Comparison of ENCODE assay signal across 13 cellular contexts in the genomic region with DNA sequence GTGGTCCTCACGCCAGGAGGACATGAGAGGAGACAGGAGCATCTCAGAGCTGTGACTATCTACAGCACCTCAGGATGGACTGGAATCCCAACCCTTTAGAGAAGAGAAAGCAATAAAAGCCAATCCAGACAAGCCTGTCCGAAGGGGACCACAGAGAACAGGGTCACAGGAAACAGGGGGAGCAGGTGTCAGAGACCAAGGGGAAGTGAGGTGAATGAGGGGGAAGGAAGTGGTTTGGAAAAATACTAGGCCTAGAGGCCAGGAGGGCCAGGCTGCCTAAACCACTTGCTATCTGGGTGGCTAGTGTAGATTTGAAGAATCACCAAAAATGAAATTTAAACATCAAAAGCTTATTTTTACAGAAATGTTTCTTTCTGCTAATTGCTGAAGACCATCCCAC. TPM values are rescaled to one million over a fixed set of nuclear protein-coding genes. Genes with fewer than 3 reads are reported as not detected.
DNase-seq lines count a peak whose midpoint lies in the region; ATAC-seq and TF ChIP-seq lines count a peak whose summit lies in the region.
"Had no signal": no experiment of that assay in that cellular context is flagged by ENCODE, and none has a peak within 500 bp of the region (broad histone marks: within the 10 kb centered on the region; RNA-seq: fewer than 3 reads in every experiment).

No MANE protein-coding gene starts in this region.

- no peaks in the 10 kb centered on the region for H3K9me3 ChIP-seq in DOHH2 (ENCODE audit: control insufficient read depth, insufficient read depth, low read length)

- no peak overlapping the region for H3K4me3 Mint-ChIP-seq in activated naive CD8-positive, alpha-beta T cell treated with anti-CD3 and anti-CD28 coated beads, Interleukin-2, amount 50 U/mL, for 24 hours

- no peaks in the 10 kb centered on the region for H3K27me3 Mint-ChIP-seq in activated naive CD8-positive, alpha-beta T cell treated with anti-CD3 and anti-CD28 coated beads, Interleukin-2, amount 50 U/mL, for 24 hours

- peaks cover 70% of the 10 kb centered on the region for H3K36me3 ChIP-seq in DOHH2 (ENCODE audit: control insufficient read depth, low read length)
- H3K36me3 ChIP-seq: brain microvascular endothelial cell had no signal

- H3K4me3 ChIP-seq in DOHH2 (ENCODE audit: low read length): peak overlapping the region; percentile 48

- H3K27ac ChIP-seq in DOHH2 (ENCODE audit: low read depth, low read length): peak overlapping the region; percentile 29; the same call in 1 of the 2 replicates
- H3K27ac ChIP-seq: brain microvascular endothelial cell, parathyroid adenoma had no signal

- H3K9me2 ChIP-seq in DOHH2 (replicated peaks; ENCODE audit: control insufficient read depth, low read length): no peaks in the 10 kb centered on the region

- no peaks in the 10 kb centered on the region for H3F3A ChIP-seq in DOHH2 (ENCODE audit: control insufficient read depth, insufficient read depth)

- no peaks in the 10 kb centered on the region for H3K27me3 ChIP-seq in DOHH2 (ENCODE audit: control insufficient read depth, low read length)
- H3K27me3 ChIP-seq: brain microvascular endothelial cell had no signal

- H3K36me3 Mint-ChIP-seq in activated naive CD8-positive, alpha-beta T cell treated with anti-CD3 and anti-CD28 coated beads, Interleukin-2, amount 50 U/mL, for 24 hours (ENCODE audit: low read depth): peaks cover 32% of the 10 kb centered on the region

- no peak for DNase-seq in activated naive CD8-positive, alpha-beta T cell treated with anti-CD3 and anti-CD28 coated beads, Interleukin-2, amount 50 U/mL, for 24 hours
- DNase-seq in NCI-H1417 treated with DMSO at 0.1 percent for 48 hours (lab: John Stamatoyannopoulos, UW) (no peak), HT-29 (ENCODE audit: low spot score) (no peak), NCI-H526 treated with DMSO at 0.1 percent for 48 hours (lab: John Stamatoyannopoulos, UW) (no peak)
- DNase-seq: brain microvascular endothelial cell, glutamatergic neuron, NCI-H524 treated with DMSO at 0.1 percent for 48 hours, T-helper 9 cell had no signal

- TF ChIP-seq CTCF in DOHH2 (IDR thresholded peaks at IDR 0.05; ENCODE audit: low read depth, low read length, poor library complexity, severe bottlenecking): no peak

- peaks cover 18% of the 10 kb centered on the region for H3K4me1 ChIP-seq in DOHH2 (ENCODE audit: control insufficient read depth, low read length)
- H3K4me1 ChIP-seq: parathyroid adenoma had no signal

- peak overlapping the region; percentile 57 for H3K4me2 ChIP-seq in DOHH2 (ENCODE audit: low read length)

- H3K9me3 Mint-ChIP-seq in activated naive CD8-positive, alpha-beta T cell treated with anti-CD3 and anti-CD28 coated beads, Interleukin-2, amount 50 U/mL, for 24 hours: no peaks in the 10 kb centered on the region

- H3K79me2 ChIP-seq in DOHH2 (ENCODE audit: control insufficient read depth, low read length): 0 out of 2 replicates have a peak, but pooled peaks cover 2% of the 10 kb centered on the region
- H3K79me2 ChIP-seq: parathyroid adenoma had no signal

- peaks cover 25% of the 10 kb centered on the region for H3K4me1 Mint-ChIP-seq in activated naive CD8-positive, alpha-beta T cell treated with anti-CD3 and anti-CD28 coated beads, Interleukin-2, amount 50 U/mL, for 24 hours

- peak overlapping the region; percentile 57 for H3K27ac Mint-ChIP-seq in activated naive CD8-positive, alpha-beta T cell treated with anti-CD3 and anti-CD28 coated beads, Interleukin-2, amount 50 U/mL, for 24 hours

- peak; percentile 78 for ATAC-seq in GM19467 (IDR thresholded peaks at IDR 0.05; ENCODE audit: unreplicated experiment)
- ATAC-seq in HG03139 (IDR thresholded peaks at IDR 0.05; ENCODE audit: unreplicated experiment): peak; percentile 91
- ATAC-seq in activated naive CD8-positive, alpha-beta T cell treated with anti-CD3 and anti-CD28 coated beads, Interleukin-2, amount 50 U/mL, for 24 hours: peak; percentile 80
- ATAC-seq in GM19023 (IDR thresholded peaks at IDR 0.05; ENCODE audit: unreplicated experiment): no peak

- no peaks in the 10 kb centered on the region for H4K20me1 ChIP-seq in DOHH2 (ENCODE audit: control insufficient read depth, insufficient read depth, low read depth, low read length)

RNA-seq across cellular contexts. Expression of a gene that starts 16.2 kb away (rescaled TPM):
- total RNA-seq in HT-29 (2014; rRNA removed; shearing (Covaris generic)): 23.3 and 31.1 TPM in 2 replicates
